ENCODE assay signal across 8 cellular contexts in the genomic region with DNA sequence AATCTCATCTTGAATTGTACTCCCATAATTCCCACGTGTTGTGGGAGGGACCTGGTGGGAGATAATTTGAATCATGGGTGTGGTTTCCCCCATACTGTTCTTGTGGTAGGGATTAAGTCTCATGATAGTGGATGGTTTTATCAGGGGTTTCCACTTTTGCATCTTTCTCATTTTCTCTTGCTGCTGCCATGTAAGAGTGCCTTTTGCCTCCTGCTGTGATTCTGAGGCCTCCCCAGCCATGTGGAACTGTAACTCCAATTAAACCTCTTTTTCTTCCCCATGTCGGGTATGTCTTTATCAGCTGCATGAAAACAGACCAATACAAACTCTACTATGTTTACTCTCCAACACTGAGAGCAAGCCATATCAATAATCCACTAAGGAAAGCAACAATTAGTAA. TPM values are rescaled to one million over a fixed set of nuclear protein-coding genes. Genes with fewer than 3 reads are reported as not detected.
"Had no signal": no experiment of that assay in that cellular context is flagged by ENCODE, and none has a peak within 500 bp of the region (broad histone marks: within the 10 kb centered on the region; RNA-seq: fewer than 3 reads in every experiment).

No MANE protein-coding gene starts in this region.

RNA-seq across cellular contexts. Expression of a gene that starts 50.9 kb away (rescaled TPM):
- total RNA-seq: OCI-LY7, PC-9, Peyer's patch, Right ventricle myocardium inferior, Right ventricle myocardium superior, RPMI7951, SJSA1, SK-MEL-5 had no signal
